Comparison of ENCODE assay signal across 6 cellular contexts in the genomic region with DNA sequence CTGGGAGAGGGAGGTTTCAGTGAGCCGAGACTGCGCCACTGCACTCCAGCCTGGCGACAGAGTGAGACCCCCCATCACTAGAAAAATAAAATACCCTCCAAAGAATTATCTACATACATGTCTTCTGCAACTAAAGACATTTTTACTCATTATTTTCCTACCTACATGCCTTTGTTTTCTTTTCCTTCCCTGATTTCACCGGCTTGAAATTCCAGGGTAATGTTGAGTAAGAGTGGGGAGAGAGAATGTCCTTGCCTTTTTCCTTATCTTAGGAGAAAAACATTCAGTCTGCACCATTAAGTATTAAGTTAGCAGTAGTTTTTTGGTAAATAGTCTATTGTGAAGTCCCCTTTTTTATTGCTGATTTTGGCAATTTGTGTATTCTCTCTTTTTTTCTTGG.
DNase-seq lines count a peak whose midpoint lies in the region; ATAC-seq, FAIRE-seq and TF ChIP-seq lines count a peak whose summit lies in the region.
"Not testable (repeated sequence)": the region's sequence is repeated elsewhere in the genome, so short reads cannot be mapped to it uniquely, and the experiment has no call there.

No MANE protein-coding gene starts in this region.

- CTCF ChIA-PET in K562 (lab: Yijun Ruan, JAX; ENCODE audit: low intra/inter-chr PET ratio), result not testable (repeated sequence)

- not testable (repeated sequence) for TF ChIP-seq RAD21 in K562 (CRISPR knock-in tag; conservative IDR thresholded peaks at IDR 0.05 in 1 of 2, IDR thresholded peaks at IDR 0.05 in 1 of 2)

- in situ Hi-C loops in K562 (cut with MboI), result not testable (repeated sequence)

- TF ChIP-seq EP300 in K562 (IDR thresholded peaks at IDR 0.05; ENCODE audit: low read length), result not testable (repeated sequence)

- not testable (repeated sequence) for H3K9me1 ChIP-seq in K562 (ENCODE audit: control insufficient read depth, insufficient read depth, low read length)

- not testable (repeated sequence) for H3K9me2 ChIP-seq in hepatocyte (replicated peaks; ENCODE audit: insufficient read depth)

- POLR2A ChIA-PET in K562 (lab: Yijun Ruan, JAX), result not testable (repeated sequence)

- not testable (repeated sequence) for H3K9ac ChIP-seq in K562 (ENCODE audit: insufficient read depth in 1 of 2, low read depth in 2 of 2, low read length in 2 of 2)

- H3K4me3 ChIP-seq in K562; fibroblast of pulmonary artery (replicated peaks; ENCODE audit: low read depth, low read length); hepatocyte; left lung: not testable (repeated sequence)

- TF ChIP-seq POLR2A in K562 (conservative IDR thresholded peaks at IDR 0.05), result not testable (repeated sequence)

- not testable (repeated sequence) for H3K9me3 ChIP-seq in K562 (replicated peaks; ENCODE audit: control insufficient read depth, insufficient read depth, low read depth, low read length); hepatocyte (ENCODE audit: low read depth); left lung

- not testable (repeated sequence) for H3K4me2 ChIP-seq in K562 (ENCODE audit: insufficient read depth, low read length); hepatocyte

- not testable (repeated sequence) for H3K27me3 ChIP-seq in K562 (ENCODE audit: control insufficient read depth in 2 of 2, insufficient read depth in 2 of 2, low read length in 2 of 2); hepatocyte; left lung

- H3K36me3 ChIP-seq in K562 (ENCODE audit: control insufficient read depth, insufficient read depth, low read length); hepatocyte (replicated peaks; ENCODE audit: insufficient read depth, low read depth); left lung: not testable (repeated sequence)

- intact Hi-C loops in K562 (cut with micrococcal nuclease), result not testable (repeated sequence)
- intact Hi-C loops in left lung (cut with DNase I), result loop anchor here in 1 of 2 donors (10.0 kb wide), 1 partner anchor 75 kb away; no protein-coding TSS in a partner anchor

- not testable (repeated sequence) for TF ChIP-seq CTCF in D721Med (IDR thresholded peaks at IDR 0.05; ENCODE audit: insufficient read depth, missing control alignments); K562 (IDR thresholded peaks at IDR 0.05 in 2 of 3, conservative IDR thresholded peaks at IDR 0.05 in 1 of 3; ENCODE audit: insufficient read depth in 2 of 3, low read depth in 1 of 3, low read length in 3 of 3); fibroblast of pulmonary artery (IDR thresholded peaks at IDR 0.05; ENCODE audit: low read length, missing control alignments); hepatocyte (IDR thresholded peaks at IDR 0.05; ENCODE audit: poor library complexity); left lung (IDR thresholded peaks at IDR 0.05)

- H4K20me1 ChIP-seq in K562 (replicated peaks; ENCODE audit: control insufficient read depth, insufficient read depth, low read length); hepatocyte (ENCODE audit: insufficient read depth, poor library complexity, severe bottlenecking): not testable (repeated sequence)

- WGBS in K562 (ENCODE audit: insufficient coverage, low coverage, missing lambda C conversion rate), result 67% methylated on average over 4 of the region's 4 CpGs
- WGBS in hepatocyte (ENCODE audit: low lambda C conversion rate, missing lambda C conversion rate), result 85% methylated on average over 4 of the region's 4 CpGs

- not testable (repeated sequence) for H3K27ac ChIP-seq in K562 (ENCODE audit: extremely low read depth, low read depth, low read length); left lung
- H3K27ac ChIP-seq in hepatocyte, result peak overlapping the region; percentile 70

- BruUV-seq in K562 (replicated peaks; lab: Mats Ljungman, UMichigan), result not testable (repeated sequence)

- DNase-seq in D721Med (ENCODE audit: insufficient read length, low spot score); K562 (ENCODE audit: extremely low read depth in 1 of 4, low spot score in 3 of 4); hepatocyte (ENCODE audit: low spot score); left lung: not testable (repeated sequence)
- DNase-seq in amniotic epithelial cell (ENCODE audit: low read depth) (peak; percentile 67), fibroblast of pulmonary artery (ENCODE audit: low read depth) (peak; percentile 50)

- H3K4me1 ChIP-seq in K562 (replicated peaks in 1 of 2; ENCODE audit: control insufficient read depth in 2 of 2, insufficient read depth in 2 of 2, low read length in 2 of 2) (peaks cover 12% of the 10 kb centered on the region in 2 experiments), left lung (peaks cover 2 to 11% of the 10 kb centered on the region in 2 donors)
- not testable (repeated sequence) for H3K4me1 ChIP-seq in hepatocyte (ENCODE audit: insufficient read depth)

- ATAC-seq in K562, result not testable (repeated sequence)
- peak; percentile 62 for ATAC-seq in left lung

- FAIRE-seq in D721Med (lab: Jason Lieb, UNC) (peak; percentile 55), K562 (lab: Jason Lieb, UNC) (peak; percentile 66)

- not testable (repeated sequence) for H2AFZ ChIP-seq in K562 (ENCODE audit: low read depth, low read length); hepatocyte

- H3K79me2 ChIP-seq in K562 (ENCODE audit: control insufficient read depth, insufficient read depth, low read length); hepatocyte: not testable (repeated sequence)
